Comparison of ENCODE assay signal across 18 cellular contexts in genomic region chr17:49204521-49204920, GRCh38. TPM values are rescaled to one million over a fixed set of nuclear protein-coding genes. Genes with fewer than 3 reads are reported as not detected.
"Had no signal": no experiment of that assay in that cellular context is flagged by ENCODE, and none has a peak within 500 bp of the region (broad histone marks: within the 10 kb centered on the region; RNA-seq: fewer than 3 reads in every experiment).

No MANE protein-coding gene starts in this region.

- ATAC-seq: activated T-cell treated with anti-CD3 and anti-CD28 coated beads, Interleukin-2, amount 50 U/mL, for 4 hours; lower lobe of right lung; natural killer cell treated with Interleukin-12 subunit alpha and Interleukin-12 subunit beta and Interleukin-15 and Interleukin-18, amount 100 ng/mL, for 72 hours had no signal

- H3K27me3 ChIP-seq: brain microvascular endothelial cell had no signal

- H2AFZ ChIP-seq: hepatocyte had no signal

- H3K4me2 ChIP-seq: hepatocyte had no signal

- H3K4me3 ChIP-seq: hepatocyte, lower lobe of right lung, tibial nerve had no signal

- H3K27ac ChIP-seq: brain microvascular endothelial cell, hepatocyte, lower lobe of right lung, tibial nerve, VCaP had no signal

- DNase-seq: activated CD4-positive, alpha-beta T cell treated with anti-CD3 and anti-CD28 coated beads, Interleukin-2, amount 50 U/mL, for 1 hour; activated CD4-positive, CD25-positive, alpha-beta regulatory T cell treated with anti-CD3 and anti-CD28 coated beads, Interleukin-2, amount 50 U/mL, for 72 hours; activated CD8-positive, alpha-beta memory T cell treated with anti-CD3 and anti-CD28 coated beads, Interleukin-2, amount 50 U/mL, for 4 hours; activated effector memory CD4-positive, alpha-beta T cell treated with Interleukin-2 at 50 U/mL for 16 hours; activated naive CD4-positive, alpha-beta T cell treated with anti-CD3 and anti-CD28 coated beads, Interleukin-2, amount 10 ng/mL, durations not matched to agents 7 days and 5 days; activated T-cell treated with anti-CD3 and anti-CD28 coated beads, Interleukin-2, amount 50 U/mL, for 4 hours; aorta; brain microvascular endothelial cell; central memory CD4-positive, alpha-beta T cell; islet precursor cell; lower lobe of right lung; retina; T-helper 2 cell had no signal

- H3K4me1 ChIP-seq: tibial nerve had no signal

- H3K79me2 ChIP-seq: hepatocyte had no signal

- H3K9me3 ChIP-seq: lower lobe of right lung, tibial nerve had no signal

- H3K36me3 ChIP-seq: brain microvascular endothelial cell, lower lobe of right lung, tibial nerve had no signal

RNA-seq across cellular contexts. Expression of gene GNGT2, which starts 5.9 kb away (rescaled TPM):
- total RNA-seq: hepatocyte had no signal
- polyA plus RNA-seq: hepatocyte had no signal

RNA-seq across cellular contexts. Expression of gene PHOSPHO1, which starts 26.1 kb away (rescaled TPM):
- total RNA-seq: glomerular endothelial cell; hepatocyte; natural killer cell treated with Interleukin-12 subunit alpha and Interleukin-12 subunit beta and Interleukin-15 and Interleukin-18, amount 100 ng/mL, for 72 hours had no signal
